ENCODE assay signal across 1 cellular context in genomic region chr4:153156263-153156662, GRCh38.
TF ChIP-seq lines count a peak whose summit lies in the region.

No MANE protein-coding gene starts in this region.

TF ChIP-seq in GM23338, 12 proteins besides CTCF, POLR2A, EP300 and RAD21 (continued from another document):
- TF ChIP-seq ZNF462 (CRISPR knock-in tag; IDR thresholded peaks at IDR 0.05) (no peak), EZH2 (IDR thresholded peaks at IDR 0.05; ENCODE audit: low read depth, unreplicated experiment) (no peak), STAT1 (IDR thresholded peaks at IDR 0.05; ENCODE audit: unreplicated experiment) (no peak), CREB1 (CRISPR knock-in tag; IDR thresholded peaks at IDR 0.05; ENCODE audit: low read depth) (no peak), JUNB (IDR thresholded peaks at IDR 0.05; ENCODE audit: unreplicated experiment) (no peak)
TF ChIP-seq in GM23338: peak in this region for 0.
